In the genomic region with DNA sequence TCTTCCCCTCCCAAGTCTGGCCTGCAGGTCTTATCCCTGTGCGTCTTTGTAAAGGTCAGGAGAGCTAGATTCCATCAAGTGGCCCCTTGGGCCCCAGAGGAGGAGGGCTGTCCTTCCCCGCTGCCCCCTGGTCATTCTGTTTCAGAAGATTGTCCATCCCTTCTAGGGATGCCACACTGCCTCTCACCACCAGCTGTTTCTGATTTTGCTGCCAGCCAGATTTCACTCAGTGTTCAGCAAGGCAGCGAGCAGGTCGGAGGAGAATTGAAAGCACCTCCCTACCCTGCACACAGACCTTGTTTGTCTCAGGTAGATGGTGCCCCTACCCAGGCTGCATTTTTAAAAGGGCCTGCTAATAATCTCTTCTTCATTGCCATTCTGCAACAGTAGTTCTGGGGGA, we compare ENCODE assay signal across 18 cellular contexts. TPM values are rescaled to one million over a fixed set of nuclear protein-coding genes. Genes with fewer than 3 reads are reported as not detected.
DNase-seq lines count a peak whose midpoint lies in the region; ATAC-seq, FAIRE-seq and TF ChIP-seq lines count a peak whose summit lies in the region.
"Had no signal": no experiment of that assay in that cellular context is flagged by ENCODE, and none has a peak within 500 bp of the region (broad histone marks: within the 10 kb centered on the region; RNA-seq: fewer than 3 reads in every experiment).

No MANE protein-coding gene starts in this region.

- in situ Hi-C loops in GM23248 (cut with MboI) = no loop called here

- peak; percentile 21 for ATAC-seq in sciatic nerve
- no peak for ATAC-seq in psoas muscle
- ATAC-seq: HepG2 had no signal

- FAIRE-seq in endothelial cell of umbilical vein (lab: Jason Lieb, UNC) = no peak
- FAIRE-seq: A204.1, H1, HepG2 had no signal

- TF ChIP-seq EP300 in SK-N-SH (IDR thresholded peaks at IDR 0.05; ENCODE audit: borderline replicate concordance in 1 of 2, low read depth in 1 of 2, low read length in 1 of 2) = no peak

- H3K4me3 ChIP-seq in GM23248 (no peak overlapping the region), SK-N-SH (ENCODE audit: low read depth in 2 of 2, low read length in 1 of 2) (no peak overlapping the region; a peak in 1 of 4 replicates), endothelial cell of umbilical vein (replicated peaks in 1 of 3; ENCODE audit: insufficient read depth in 1 of 3, low read depth in 1 of 3, low read length in 3 of 3) (no peak overlapping the region), psoas muscle (no peak overlapping the region)

- TF ChIP-seq CTCF in SK-N-SH (IDR thresholded peaks at IDR 0.05) = no peak
- no peak for TF ChIP-seq CTCF in endothelial cell of umbilical vein (IDR thresholded peaks at IDR 0.05; ENCODE audit: extremely low read depth in 1 of 2, insufficient read depth in 1 of 2, low read depth in 1 of 2, low read length in 2 of 2)
- TF ChIP-seq CTCF in psoas muscle (IDR thresholded peaks at IDR 0.05) = no peak

- 82 to 87% methylated on average over 4 of the region's 4 CpGs for WGBS in GM23248 (ENCODE audit: low coverage in 1 of 2, low lambda C conversion rate in 2 of 2, missing lambda C conversion rate in 2 of 2), 2 experiments
- WGBS in SK-N-SH (ENCODE audit: low lambda C conversion rate) = 62% methylated on average over 4 of the region's 4 CpGs
- WGBS in psoas muscle, 3 donors = 90 to 96% (median 92%) methylated on average over 4 of the region's 4 CpGs

- no TSS peak for BruUV-seq in endothelial cell of umbilical vein (replicated peaks; lab: Mats Ljungman, UMichigan)

- intact Hi-C loops in endothelial cell of umbilical vein (cut with micrococcal nuclease) (loop anchor here (2.0 kb wide), 1 partner anchor 29 kb away; no protein-coding TSS in a partner anchor), sciatic nerve (cut with DNase I) (no loop called here), psoas muscle (cut with DNase I) (loop anchor here in 1 of 2 donors (10.0 kb wide), 1 partner anchor 157 kb away; no protein-coding TSS in a partner anchor)

- no peaks in the 10 kb centered on the region for H3K27me3 ChIP-seq in GM23248 (replicated peaks; ENCODE audit: insufficient read depth)
- no peaks in the 10 kb centered on the region for H3K27me3 ChIP-seq in SK-N-SH (ENCODE audit: insufficient read depth)
- H3K27me3 ChIP-seq in endothelial cell of umbilical vein (ENCODE audit: control insufficient read depth in 2 of 2, insufficient read depth in 2 of 2, low read length in 2 of 2) = no peaks in the 10 kb centered on the region
- H3K27me3 ChIP-seq in psoas muscle (ENCODE audit: insufficient read depth in 3 of 3, low read length in 2 of 3) = no peaks in the 10 kb centered on the region
- H3K27me3 ChIP-seq: BE2C had no signal

- H3F3A ChIP-seq in GM23248 (ENCODE audit: insufficient read depth) (peaks cover 5% of the 10 kb centered on the region; the same call in 1 of the 2 replicates), SK-N-SH (replicated peaks; ENCODE audit: insufficient read depth) (peaks cover 24% of the 10 kb centered on the region)

- H3K9me2 ChIP-seq in GM23248 (ENCODE audit: insufficient read depth) (no peaks in the 10 kb centered on the region), SK-N-SH (no peaks in the 10 kb centered on the region)

- dilution Hi-C loops in endothelial cell of umbilical vein (cut with MboI; ENCODE audit: extremely low pct_ligation_motif_present, low sequenced_read_pairs) = no loop called here

- H4K20me1 ChIP-seq in GM23248 (ENCODE audit: insufficient read depth) (no peaks in the 10 kb centered on the region), SK-N-SH (ENCODE audit: insufficient read depth) (no peaks in the 10 kb centered on the region), endothelial cell of umbilical vein (replicated peaks; ENCODE audit: control insufficient read depth, extremely low read depth, insufficient read depth, low read length) (no peaks in the 10 kb centered on the region)

- POLR2A ChIA-PET in SK-N-SH (lab: Yijun Ruan, JAX) = interaction anchor here (1.1 kb wide), 1 partner anchor 10 kb away, joined by 3 read pairs; no protein-coding TSS in a partner anchor
- POLR2A ChIA-PET in endothelial cell of umbilical vein (lab: Charles Lee) = interaction anchor here (1.0 kb wide), 1 partner anchor 22 kb away, joined by 10 read pairs; a partner anchor contains a TSS

- H3K79me2 ChIP-seq in GM23248 (ENCODE audit: insufficient read depth) = no peaks in the 10 kb centered on the region
- no peaks in the 10 kb centered on the region for H3K79me2 ChIP-seq in SK-N-SH (ENCODE audit: insufficient read depth)
- no peaks in the 10 kb centered on the region for H3K79me2 ChIP-seq in endothelial cell of umbilical vein (ENCODE audit: control insufficient read depth, insufficient read depth, low read length)

- no peak for TF ChIP-seq RAD21 in SK-N-SH (IDR thresholded peaks at IDR 0.05; ENCODE audit: low read length)

- no peaks in the 10 kb centered on the region for H3K9me3 ChIP-seq in GM23248 (ENCODE audit: low read depth)
- H3K9me3 ChIP-seq in SK-N-SH = no peaks in the 10 kb centered on the region
- H3K9me3 ChIP-seq in endothelial cell of umbilical vein (replicated peaks; ENCODE audit: control insufficient read depth, insufficient read depth, low read length) = no peaks in the 10 kb centered on the region
- no peaks in the 10 kb centered on the region for H3K9me3 ChIP-seq in psoas muscle
- H3K9me3 ChIP-seq: BE2C had no signal

- H3K4me2 ChIP-seq in GM23248 (ENCODE audit: unreplicated experiment) (no peak overlapping the region), SK-N-SH (peak overlapping the region; percentile 75), endothelial cell of umbilical vein (ENCODE audit: insufficient read depth, low read length) (no peak overlapping the region)

- no peak for TF ChIP-seq POLR2A in endothelial cell of umbilical vein (IDR thresholded peaks at IDR 0.05; ENCODE audit: low read depth, low read length)

- DNase-seq in GM23248 (no peak), SK-N-SH (peak; percentile 64), endothelial cell of umbilical vein (ENCODE audit: low read depth, low spot score) (no peak), sciatic nerve (ENCODE audit: low spot score) (no peak), GDM1 (lab: John Stamatoyannopoulos, UW) (no peak), activated gamma-delta T cell (lab: John Stamatoyannopoulos, UW) (no peak), psoas muscle (no peak)
- DNase-seq: BE2C; CD4-positive, alpha-beta memory T cell; DMS153; DMS79; GF-D8; H9; KBM-7 had no signal

- H3K9me1 ChIP-seq in endothelial cell of umbilical vein (replicated peaks; ENCODE audit: control insufficient read depth, extremely low read depth, insufficient read depth, low read length) = no peaks in the 10 kb centered on the region

- no peak overlapping the region for H2AFZ ChIP-seq in GM23248
- H2AFZ ChIP-seq in SK-N-SH (ENCODE audit: low read depth) = no peak overlapping the region
- H2AFZ ChIP-seq in endothelial cell of umbilical vein (ENCODE audit: low read depth, low read length) = no peak overlapping the region

- H3K4me1 ChIP-seq in GM23248 (ENCODE audit: insufficient read depth) (peaks cover 7% of the 10 kb centered on the region), SK-N-SH (ENCODE audit: control insufficient read depth in 1 of 2, insufficient read depth in 2 of 2, low read depth in 1 of 2, low read length in 1 of 2) (peaks cover 23 to 25% of the 10 kb centered on the region in 2 experiments), endothelial cell of umbilical vein (ENCODE audit: control insufficient read depth, extremely low read depth, insufficient read depth, low read length) (peaks cover 24% of the 10 kb centered on the region), psoas muscle (no peaks in the 10 kb centered on the region)

- no peak overlapping the region for H3K9ac ChIP-seq in GM23248
- peak overlapping the region; percentile 32; the same call in 1 of the 2 replicates for H3K9ac ChIP-seq in SK-N-SH
- H3K9ac ChIP-seq in endothelial cell of umbilical vein (replicated peaks; ENCODE audit: extremely low read depth, insufficient read depth, low read length) = no peak overlapping the region

- peak overlapping the region; percentile 12; the same call in 1 of the 2 replicates for H3K27ac ChIP-seq in GM23248
- H3K27ac ChIP-seq in SK-N-SH (ENCODE audit: low read depth in 2 of 2, low read length in 1 of 2) = peak overlapping the region; percentile 56 to 82; a peak in 3 of 4 replicates
- peak overlapping the region; percentile 21 for H3K27ac ChIP-seq in endothelial cell of umbilical vein (ENCODE audit: insufficient read depth, low read depth, low read length)
- H3K27ac ChIP-seq in psoas muscle = no peak overlapping the region
- H3K27ac ChIP-seq: HL-60 had no signal

- CTCF ChIA-PET in SK-N-SH (lab: Yijun Ruan, JAX) = interaction anchor here (0.6 to 98.1 kb wide), 10 partner anchors 7 to 283 kb away, joined by 3 to 3869 read pairs (median 5); a partner anchor contains a TSS
- CTCF ChIA-PET in endothelial cell of umbilical vein (lab: Charles Lee) = interaction anchor here (1.3 to 14.0 kb wide), 4 partner anchors 45 to 160 kb away, joined by 3 to 325 read pairs (median 6); a partner anchor contains a TSS

- H3K36me3 ChIP-seq in GM23248 (ENCODE audit: low read depth) = no peaks in the 10 kb centered on the region
- peaks cover 12 to 72% of the 10 kb centered on the region in 2 experiments for H3K36me3 ChIP-seq in SK-N-SH (replicated peaks in 1 of 2; ENCODE audit: control insufficient read depth in 1 of 2, insufficient read depth in 2 of 2, low read length in 1 of 2)
- H3K36me3 ChIP-seq in endothelial cell of umbilical vein (ENCODE audit: control insufficient read depth in 2 of 2, extremely low read depth in 1 of 2, insufficient read depth in 2 of 2, low read length in 2 of 2) = peaks cover 8 to 10% of the 10 kb centered on the region in 2 experiments
- peaks cover 3 to 78% of the 10 kb centered on the region in 2 donors for H3K36me3 ChIP-seq in psoas muscle (ENCODE audit: insufficient read depth in 1 of 2, low read depth in 1 of 2)
- H3K36me3 ChIP-seq: BE2C had no signal

RNA-seq across cellular contexts. Expression of a gene that starts 21.7 kb away (rescaled TPM):
- 23.6 and 26.4 TPM in 2 replicates for total RNA-seq in GM23248 (2014; rRNA removed; shearing (Covaris generic))
- polyA plus RNA-seq in GM23248 (2016; fragmentation: Nextera tagmentation; extraction: Ambion mirVana) (31.0 and 34.6 TPM in 2 replicates), SK-N-SH (2012; rRNA removed) (117 and 190 TPM in 2 replicates), endothelial cell of umbilical vein (37.2 and 39.3 TPM in 2 replicates), psoas muscle (10 to 100 TPM; 25.8 to 52.5 (median 25.8) TPM)
- 38.1 and 64.6 TPM in 2 replicates for polyA plus RNA-seq in SK-N-SH (2012; cell fraction: cytosol; rRNA removed)
- 744 and 872 TPM in 2 replicates for polyA plus RNA-seq in SK-N-SH (2012; cell fraction: nucleus; rRNA removed)
- total RNA-seq in endothelial cell of umbilical vein (44.8 and 45.8 TPM in 2 replicates), sciatic nerve (50.3 TPM), psoas muscle (10 to 100 TPM; 15.2 to 32.8 (median 19.9) TPM)
- 32.6 and 39.8 TPM in 2 replicates for polyA plus RNA-seq in endothelial cell of umbilical vein (2011; cell fraction: cytosol; rRNA removed)
- polyA plus RNA-seq in endothelial cell of umbilical vein (2011; cell fraction: nucleus; rRNA removed) = 230 and 239 TPM in 2 replicates
- 45.3 and 53.6 TPM in 2 replicates for polyA plus RNA-seq in endothelial cell of umbilical vein (2012)
- polyA minus RNA-seq in endothelial cell of umbilical vein = 44.8 and 46.5 TPM in 2 replicates
- polyA minus RNA-seq in endothelial cell of umbilical vein (2011; cell fraction: cytosol; rRNA and poly(A)+ RNA removed) = 3.6 TPM
- 32.7 and 34.2 TPM in 2 replicates for polyA minus RNA-seq in endothelial cell of umbilical vein (2011; cell fraction: nucleus; rRNA and poly(A)+ RNA removed)

RNA-seq across cellular contexts. Expression of a gene that starts 49.4 kb away (rescaled TPM):
- 6.6 and 8.0 TPM in 2 replicates for total RNA-seq in GM23248 (2014; rRNA removed; shearing (Covaris generic))
- polyA plus RNA-seq in GM23248 (2016; fragmentation: Nextera tagmentation; extraction: Ambion mirVana) (9.1 and 9.4 TPM in 2 replicates), SK-N-SH (2012; rRNA removed) (26.9 and 40.1 TPM in 2 replicates), endothelial cell of umbilical vein (22.4 and 24.4 TPM in 2 replicates), psoas muscle (10 to 100 TPM in 1 of 3 donors, 1 to 10 TPM in 2; 2.4 to 37.1 (median 3.1) TPM)
- polyA plus RNA-seq in SK-N-SH (2012; cell fraction: cytosol; rRNA removed) = 23.7 and 29.2 TPM in 2 replicates
- 21.2 and 25.9 TPM in 2 replicates for polyA plus RNA-seq in SK-N-SH (2012; cell fraction: nucleus; rRNA removed)
- total RNA-seq in endothelial cell of umbilical vein (26.8 and 26.9 TPM in 2 replicates), sciatic nerve (39.0 TPM), psoas muscle (10 to 100 TPM in 1 of 4 donors, 1 to 10 TPM in 3; 3.9 to 16.6 (median 4.9) TPM)
- 24.1 and 26.0 TPM in 2 replicates for polyA plus RNA-seq in endothelial cell of umbilical vein (2011; cell fraction: cytosol; rRNA removed)
- polyA plus RNA-seq in endothelial cell of umbilical vein (2011; cell fraction: nucleus; rRNA removed) = 13.6 and 14.0 TPM in 2 replicates
- polyA plus RNA-seq in endothelial cell of umbilical vein (2012) = 19.5 and 22.8 TPM in 2 replicates
- 15.5 and 20.8 TPM in 2 replicates for polyA minus RNA-seq in endothelial cell of umbilical vein
- 47.4 TPM for polyA minus RNA-seq in endothelial cell of umbilical vein (2011; cell fraction: cytosol; rRNA and poly(A)+ RNA removed)
- 3.8 and 4.8 TPM in 2 replicates for polyA minus RNA-seq in endothelial cell of umbilical vein (2011; cell fraction: nucleus; rRNA and poly(A)+ RNA removed)
